In genomic region chr16:46629331-46629843, GRCh38 we compare ENCODE assay signal across 8 cellular contexts. TPM values are rescaled to one million over a fixed set of nuclear protein-coding genes. Genes with fewer than 3 reads are reported as not detected.
A peak's percentile ranks its signal among the peaks of the same experiment; 100 is the strongest.
DNase-seq lines count a peak whose midpoint lies in the region; FAIRE-seq and TF ChIP-seq lines count a peak whose summit lies in the region.

No MANE protein-coding gene starts in this region.

- peak overlapping the region; percentile 1 for H2AFZ ChIP-seq in hepatocyte

- no peak for TF ChIP-seq EP300 in ovary (IDR thresholded peaks at IDR 0.05)
- no peak for TF ChIP-seq EP300 in stomach (IDR thresholded peaks at IDR 0.05)

- no peak for TF ChIP-seq POLR2A in ovary (IDR thresholded peaks at IDR 0.05)
- no peak for TF ChIP-seq POLR2A in stomach (IDR thresholded peaks at IDR 0.05)

- no peaks in the 10 kb centered on the region for H3K79me2 ChIP-seq in hepatocyte

- H4K20me1 ChIP-seq in hepatocyte (ENCODE audit: insufficient read depth, poor library complexity, severe bottlenecking): no peaks in the 10 kb centered on the region

- DNase-seq in AG20443 (ENCODE audit: low spot score) (peak; percentile 81), HL-60 (ENCODE audit: low read depth in 1 of 2, low spot score in 1 of 2) (peak in 1 of 2 experiments; percentile 18), hepatocyte (ENCODE audit: low spot score) (peak; percentile 24), ovary (no peak), ureter (ENCODE audit: low spot score) (no peak), stomach (no peak)
- no peak for DNase-seq in activated naive CD4-positive, alpha-beta T cell (lab: John Stamatoyannopoulos, UW)

- WGBS in hepatocyte (ENCODE audit: low lambda C conversion rate, missing lambda C conversion rate): 29% methylated on average over 6 of the region's 6 CpGs
- 10 to 14% (median 14%) methylated on average over 6 of the region's 6 CpGs for WGBS in ovary, 3 donors
- WGBS in stomach, 5 donors: 13 to 21% (median 19%) methylated on average over 6 of the region's 6 CpGs

- H3K9me2 ChIP-seq in hepatocyte (replicated peaks; ENCODE audit: insufficient read depth): no peaks in the 10 kb centered on the region

- H3K4me2 ChIP-seq in hepatocyte: peak overlapping the region; percentile 23

- intact Hi-C loops in ovary (cut with DNase I): no loop called here
- intact Hi-C loops in stomach (cut with DNase I; ENCODE audit: low total_unique reads): no loop called here

- H3K4me1 ChIP-seq in hepatocyte (ENCODE audit: insufficient read depth) (peaks cover 8% of the 10 kb centered on the region), ovary (ENCODE audit: insufficient read depth) (peaks cover 2% of the 10 kb centered on the region), stomach (peaks cover 0 to 9% (median 7%) of the 10 kb centered on the region in 4 donors)

- TF ChIP-seq CTCF in HL-60 (IDR thresholded peaks at IDR 0.05; ENCODE audit: insufficient read depth, low read length) (peak; percentile 22), hepatocyte (IDR thresholded peaks at IDR 0.05; ENCODE audit: poor library complexity) (peak; percentile 31), ovary (IDR thresholded peaks at IDR 0.05) (no peak), stomach (IDR thresholded peaks at IDR 0.05) (peak in 1 of 7 experiments; percentile 8)

- H3K4me3 ChIP-seq in HL-60 (replicated peaks; ENCODE audit: insufficient read depth, low read length) (no peak overlapping the region), hepatocyte (no peak overlapping the region), ovary (no peak overlapping the region), stomach (no peak overlapping the region)

- H3K27me3 ChIP-seq in HL-60 (ENCODE audit: insufficient read depth, poor library complexity, severe bottlenecking): no peaks in the 10 kb centered on the region
- H3K27me3 ChIP-seq in hepatocyte: no peaks in the 10 kb centered on the region
- no peaks in the 10 kb centered on the region for H3K27me3 ChIP-seq in ovary
- no peaks in the 10 kb centered on the region for H3K27me3 ChIP-seq in stomach

- no peak overlapping the region for H3K27ac ChIP-seq in HL-60 (replicated peaks)
- no peak overlapping the region for H3K27ac ChIP-seq in hepatocyte
- no peak overlapping the region for H3K27ac ChIP-seq in ovary
- H3K27ac ChIP-seq in stomach: no peak overlapping the region

- H3K36me3 ChIP-seq in hepatocyte (replicated peaks; ENCODE audit: insufficient read depth, low read depth): no peaks in the 10 kb centered on the region
- no peaks in the 10 kb centered on the region for H3K36me3 ChIP-seq in ovary
- H3K36me3 ChIP-seq in stomach: no peaks in the 10 kb centered on the region

- FAIRE-seq in TTC549 (lab: Jason Lieb, UNC): peak; percentile 82

- H3K9me3 ChIP-seq in hepatocyte (ENCODE audit: low read depth) (no peaks in the 10 kb centered on the region), ovary (no peaks in the 10 kb centered on the region), stomach (no peaks in the 10 kb centered on the region)

RNA-seq across cellular contexts. Expression of gene SHCBP1, which starts 8.2 kb away (rescaled TPM):
- total RNA-seq in hepatocyte (2.7 and 3.2 TPM in 2 replicates), ovary (1 to 10 TPM in 3 of 7 donors, under 1 TPM in 4; 0.24 to 3.6 (median 0.56) TPM), ureter (0.99 TPM), stomach (10 to 100 TPM in 1 of 5 donors, 1 to 10 TPM in 1, not detected in 3; 9.4 to 28.1 TPM)
- polyA plus RNA-seq in hepatocyte (3.2 and 4.0 TPM in 2 replicates), ovary (1 to 10 TPM in 1 of 2 donors, under 1 TPM in 1; 0.46 to 1.1 TPM), stomach (1 to 10 TPM; 1.4 to 3.2 (median 1.7) TPM)

RNA-seq across cellular contexts. Expression of gene VPS35, which starts 59.6 kb away (rescaled TPM):
- 221 and 224 TPM in 2 replicates for total RNA-seq in hepatocyte
- 110 and 127 TPM in 2 replicates for polyA plus RNA-seq in hepatocyte
- total RNA-seq in ovary: 10 to 100 TPM; 29.2 to 92.0 (median 75.7) TPM
- 10 to 100 TPM; 27.6 to 67.5 TPM for polyA plus RNA-seq in ovary
- 118 TPM for total RNA-seq in ureter
- 100 to 1,000 TPM in 3 of 5 donors, 10 to 100 TPM in 2; 21.4 to 159 (median 108) TPM for total RNA-seq in stomach
- 10 to 100 TPM; 17.9 to 39.1 (median 18.7) TPM for polyA plus RNA-seq in stomach

Comparison
In these comparisons a context has a peak if more than half of its experiments do, and no peak if none do; other contexts are left out.
1. DNase-seq: peak in AG20443 (single experiment) and hepatocyte (single experiment); none in activated naive CD4-positive, alpha-beta T cell (0 of 4), ovary (0 of 5), ureter (single experiment) and stomach (single experiment).
2. CTCF ChIP-seq: peak in HL-60 (single experiment) and hepatocyte (single experiment); none in ovary (0 of 3).